10 cellular contexts compared by ENCODE assay signal in the genomic region with DNA sequence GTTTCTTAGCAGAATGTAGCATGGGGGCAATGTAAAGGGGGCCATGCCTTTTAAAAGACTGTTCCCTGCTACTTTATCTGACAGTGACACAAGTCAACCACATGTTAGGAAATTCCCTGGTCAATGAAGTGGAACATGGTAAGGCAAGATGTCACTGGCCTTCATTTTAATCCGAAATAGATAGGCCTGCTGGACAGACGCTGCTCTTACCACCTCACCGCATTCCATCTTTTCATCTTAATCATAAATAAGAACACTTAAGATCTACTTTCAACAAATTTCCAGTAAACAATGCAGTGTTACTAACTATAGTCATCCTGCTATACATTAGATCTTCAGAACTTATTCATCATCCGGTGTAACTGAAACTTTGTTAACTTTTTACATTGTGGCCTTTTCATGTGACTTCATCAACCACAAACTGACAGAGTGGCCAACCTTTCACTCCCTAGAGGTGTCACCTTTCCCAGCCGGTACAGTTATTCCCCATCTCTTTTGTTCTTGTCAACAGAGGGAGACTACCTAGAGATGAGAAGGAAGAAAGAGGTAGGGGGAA. TPM values are rescaled to one million over a fixed set of nuclear protein-coding genes. Genes with fewer than 3 reads are reported as not detected.
DNase-seq lines count a peak whose midpoint lies in the region; ATAC-seq, FAIRE-seq and TF ChIP-seq lines count a peak whose summit lies in the region.
"Had no signal": no experiment of that assay in that cellular context is flagged by ENCODE, and none has a peak within 500 bp of the region (broad histone marks: within the 10 kb centered on the region; RNA-seq: fewer than 3 reads in every experiment).

No MANE protein-coding gene starts in this region.

- H3K27ac Mint-ChIP-seq in activated B cell treated with CpG ODN at 0.5 μM for 24 hours: peak overlapping the region; percentile 33

- no peaks in the 10 kb centered on the region for H3K9me3 ChIP-seq in HepG2 (ENCODE audit: low read length)
- H3K9me3 ChIP-seq: uterus had no signal

- H3K27me3 Mint-ChIP-seq in activated B cell treated with CpG ODN at 0.5 μM for 24 hours: peaks cover 2% of the 10 kb centered on the region

- no peak overlapping the region for H2AFZ ChIP-seq in HepG2 (ENCODE audit: low read length)

- no peak overlapping the region for H3K4me3 ChIP-seq in HepG2 (replicated peaks in 1 of 3; ENCODE audit: insufficient read depth in 1 of 3, low read depth in 2 of 3, low read length in 3 of 3)
- H3K4me3 ChIP-seq: uterus had no signal

- peaks cover 29% of the 10 kb centered on the region for H3K4me1 ChIP-seq in HepG2 (ENCODE audit: insufficient read depth, low read length)
- H3K4me1 ChIP-seq: uterus had no signal

- in situ Hi-C loops in HepG2 (cut with HindIII; ENCODE audit: extremely low pct_ligation_motif_present, low pct_unique_long_range_greater_than_20kb): no loop called here

- WGBS in HepG2 (ENCODE audit: low lambda C conversion rate): 47% methylated on average over 5 of the region's 5 CpGs

- POLR2A ChIA-PET in activated B cell treated with CpG ODN at 0.5 μM for 24 hours (lab: Charles Lee) (no interaction called here), HepG2 (lab: Yijun Ruan, JAX) (no interaction called here)

- intact Hi-C loops in activated B cell treated with CpG ODN at 0.5 μM for 24 hours (cut with micrococcal nuclease): no loop called here
- intact Hi-C loops in HepG2 (cut with micrococcal nuclease; ENCODE audit: unreplicated experiment): no loop called here

- no peaks in the 10 kb centered on the region for H3K79me2 ChIP-seq in HepG2 (ENCODE audit: insufficient read depth, low read length)

- DNase-seq in A172 (ENCODE audit: low spot score) (peak; percentile 72), activated B cell treated with CpG ODN at 0.5 μM for 24 hours (no peak), HepG2 (ENCODE audit: low spot score) (no peak), putamen (ENCODE audit: low spot score) (no peak), NCI-H345 (lab: John Stamatoyannopoulos, UW) (no peak), NCI-H2227 treated with DMSO at 0.1 percent for 48 hours (lab: John Stamatoyannopoulos, UW) (no peak)
- DNase-seq: uterus had no signal

- no peaks in the 10 kb centered on the region for H3K27me3 ChIP-seq in HepG2 (ENCODE audit: control insufficient read depth in 1 of 2, insufficient read depth in 2 of 2, low read length in 2 of 2)
- H3K27me3 ChIP-seq: uterus had no signal

- H3K4me2 ChIP-seq in HepG2 (ENCODE audit: low read depth, low read length): no peak overlapping the region

- H3K9ac ChIP-seq in HepG2 (ENCODE audit: insufficient read depth, low read depth, low read length): no peak overlapping the region

- no peak overlapping the region for H3K27ac ChIP-seq in HepG2 (ENCODE audit: extremely low read length, insufficient read depth, low read length)
- H3K27ac ChIP-seq: uterus had no signal

- TF ChIP-seq EP300 in HepG2 (IDR thresholded peaks at IDR 0.05; ENCODE audit: low read depth in 2 of 2, low read length in 2 of 2) (no peak), HepG2 (CRISPR knock-in tag; IDR thresholded peaks at IDR 0.05; ENCODE audit: borderline replicate concordance) (no peak)

- peak overlapping the region; percentile 4 for H3K4me3 Mint-ChIP-seq in activated B cell treated with CpG ODN at 0.5 μM for 24 hours

- no peaks in the 10 kb centered on the region for H3K36me3 Mint-ChIP-seq in activated B cell treated with CpG ODN at 0.5 μM for 24 hours (ENCODE audit: low read depth)

- TF ChIP-seq CTCF in activated B cell treated with CpG ODN at 0.5 μM for 24 hours (IDR thresholded peaks at IDR 0.05) (no peak), HepG2 (CRISPR knock-in tag; IDR thresholded peaks at IDR 0.05) (no peak)

- no peak for TF ChIP-seq POLR2A in HepG2 (IDR thresholded peaks at IDR 0.05; ENCODE audit: insufficient read depth in 1 of 2, low read depth in 2 of 2, low read length in 2 of 2)

- no peaks in the 10 kb centered on the region for H3K9me3 Mint-ChIP-seq in activated B cell treated with CpG ODN at 0.5 μM for 24 hours

- CTCF ChIA-PET in activated B cell treated with CpG ODN at 0.5 μM for 24 hours (lab: Charles Lee) (interaction anchor here (1.1 kb wide), 1 partner anchor 10 kb away, joined by 3 read pairs; no protein-coding TSS in a partner anchor), HepG2 (lab: Yijun Ruan, JAX; ENCODE audit: low intra/inter-chr PET ratio, low total read pairs) (no interaction called here)

- FAIRE-seq in HepG2 (lab: Jason Lieb, UNC): no peak

- BruUV-seq in HepG2 (replicated peaks; lab: Mats Ljungman, UMichigan): no TSS peak

- H3K4me1 Mint-ChIP-seq in activated B cell treated with CpG ODN at 0.5 μM for 24 hours: peaks cover 12% of the 10 kb centered on the region

- H4K20me1 ChIP-seq in HepG2 (ENCODE audit: insufficient read depth, low read length): no peaks in the 10 kb centered on the region

- TF ChIP-seq RAD21 in HepG2 (CRISPR knock-in tag; IDR thresholded peaks at IDR 0.05): no peak

- peak; percentile 89 for ATAC-seq in GM19023 (IDR thresholded peaks at IDR 0.05; ENCODE audit: unreplicated experiment)
- peak; percentile 94 for ATAC-seq in HG03039 (IDR thresholded peaks at IDR 0.05; ENCODE audit: unreplicated experiment)
- ATAC-seq in activated B cell treated with CpG ODN at 0.5 μM for 24 hours (ENCODE audit: low read depth): peak; percentile 49
- no peak for ATAC-seq in HepG2

- no peaks in the 10 kb centered on the region for H3K36me3 ChIP-seq in HepG2 (replicated peaks in 1 of 2; ENCODE audit: control insufficient read depth in 1 of 2, insufficient read depth in 2 of 2, low read length in 2 of 2)
- H3K36me3 ChIP-seq: uterus had no signal

TF ChIP-seq in HepG2, 621 proteins besides CTCF, POLR2A, EP300 and RAD21 (continues in another document):
- no peak for TF ChIP-seq KAT2B (IDR thresholded peaks at IDR 0.05; ENCODE audit: borderline replicate concordance, low read depth, low read length)
- TF ChIP-seq KDM2A (CRISPR knock-in tag; IDR thresholded peaks at IDR 0.05; ENCODE audit: borderline replicate concordance, low read depth): no peak
- TF ChIP-seq, protein P1, sequence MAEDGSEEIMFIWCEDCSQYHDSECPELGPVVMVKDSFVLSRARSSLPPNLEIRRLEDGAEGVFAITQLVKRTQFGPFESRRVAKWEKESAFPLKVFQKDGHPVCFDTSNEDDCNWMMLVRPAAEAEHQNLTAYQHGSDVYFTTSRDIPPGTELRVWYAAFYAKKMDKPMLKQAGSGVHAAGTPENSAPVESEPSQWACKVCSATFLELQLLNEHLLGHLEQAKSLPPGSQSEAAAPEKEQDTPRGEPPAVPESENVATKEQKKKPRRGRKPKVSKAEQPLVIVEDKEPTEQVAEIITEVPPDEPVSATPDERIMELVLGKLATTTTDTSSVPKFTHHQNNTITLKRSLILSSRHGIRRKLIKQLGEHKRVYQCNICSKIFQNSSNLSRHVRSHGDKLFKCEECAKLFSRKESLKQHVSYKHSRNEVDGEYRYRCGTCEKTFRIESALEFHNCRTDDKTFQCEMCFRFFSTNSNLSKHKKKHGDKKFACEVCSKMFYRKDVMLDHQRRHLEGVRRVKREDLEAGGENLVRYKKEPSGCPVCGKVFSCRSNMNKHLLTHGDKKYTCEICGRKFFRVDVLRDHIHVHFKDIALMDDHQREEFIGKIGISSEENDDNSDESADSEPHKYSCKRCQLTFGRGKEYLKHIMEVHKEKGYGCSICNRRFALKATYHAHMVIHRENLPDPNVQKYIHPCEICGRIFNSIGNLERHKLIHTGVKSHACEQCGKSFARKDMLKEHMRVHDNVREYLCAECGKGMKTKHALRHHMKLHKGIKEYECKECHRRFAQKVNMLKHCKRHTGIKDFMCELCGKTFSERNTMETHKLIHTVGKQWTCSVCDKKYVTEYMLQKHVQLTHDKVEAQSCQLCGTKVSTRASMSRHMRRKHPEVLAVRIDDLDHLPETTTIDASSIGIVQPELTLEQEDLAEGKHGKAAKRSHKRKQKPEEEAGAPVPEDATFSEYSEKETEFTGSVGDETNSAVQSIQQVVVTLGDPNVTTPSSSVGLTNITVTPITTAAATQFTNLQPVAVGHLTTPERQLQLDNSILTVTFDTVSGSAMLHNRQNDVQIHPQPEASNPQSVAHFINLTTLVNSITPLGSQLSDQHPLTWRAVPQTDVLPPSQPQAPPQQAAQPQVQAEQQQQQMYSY (CRISPR knock-in tag; IDR thresholded peaks at IDR 0.05): no peak
- TF ChIP-seq, protein P2, sequence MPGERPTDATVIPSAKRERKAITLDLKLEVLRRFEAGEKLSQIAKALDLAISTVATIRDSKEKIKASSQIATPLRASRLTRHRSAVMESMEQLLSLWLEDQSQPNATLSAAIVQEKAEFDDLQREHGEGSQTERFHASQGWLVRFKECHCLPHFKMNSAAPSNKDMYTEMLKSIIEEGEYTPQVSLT (CRISPR knock-in tag; IDR thresholded peaks at IDR 0.05; ENCODE audit: borderline replicate concordance, low read depth): no peak
- no peak for TF ChIP-seq XRCC5 (optimal IDR thresholded peaks at IDR 0.05; ENCODE audit: low read length)

RNA-seq across cellular contexts. Expression of a gene that starts 15.6 kb away (rescaled TPM):
- not detected in 2 replicates for total RNA-seq in A172 (2014; rRNA removed; shearing (Covaris generic))
- total RNA-seq in activated B cell treated with CpG ODN at 0.5 μM for 24 hours (not detected in 2 replicates), HepG2 (2016; rRNA removed; fragmentation: Illumina TruSeq; extraction: Trizol) (1.1 and 1.3 TPM in 2 replicates)
- 0.10 TPM in 1 of 2 replicates, not detected in the other for total RNA-seq in HepG2 (2016; cell fraction: cytosol; rRNA removed; fragmentation: Illumina TruSeq; extraction: Trizol; ENCODE audit: low read depth)
- 1.2 and 1.5 TPM in 2 replicates for total RNA-seq in HepG2 (2016; cell fraction: insoluble cytoplasmic fraction; rRNA removed; fragmentation: Illumina TruSeq; extraction: Trizol)
- 0.56 and 0.62 TPM in 2 replicates for total RNA-seq in HepG2 (2016; cell fraction: membrane; rRNA removed; fragmentation: Illumina TruSeq; extraction: Trizol)
- 0.78 and 1.3 TPM in 2 replicates for total RNA-seq in HepG2 (2016; cell fraction: nucleus; rRNA removed; fragmentation: Illumina TruSeq; extraction: Trizol)
- polyA plus RNA-seq in HepG2 (2011; rRNA removed): 2.6 and 4.0 TPM in 2 replicates
- 2.1 and 3.2 TPM in 2 replicates for polyA plus RNA-seq in HepG2 (2011; cell fraction: cytosol; rRNA removed)
- 1.5 and 2.5 TPM in 2 replicates for polyA plus RNA-seq in HepG2 (2011; cell fraction: nucleus; rRNA removed)
- 0.56 and 0.99 TPM in 2 replicates for polyA plus RNA-seq in HepG2 (2012)
- polyA plus RNA-seq in HepG2 (2016; cell fraction: cytosol; fragmentation: Illumina TruSeq; extraction: Trizol; ENCODE audit: low read depth): 0.06 and 0.18 TPM in 2 replicates
- polyA plus RNA-seq in HepG2 (2016; cell fraction: insoluble cytoplasmic fraction; fragmentation: Illumina TruSeq; extraction: Trizol; ENCODE audit: low read depth): 1.1 and 1.6 TPM in 2 replicates
- polyA plus RNA-seq in HepG2 (2016; cell fraction: membrane; fragmentation: Illumina TruSeq; extraction: Trizol; ENCODE audit: low read depth): 0.07 and 0.22 TPM in 2 replicates
- polyA plus RNA-seq in HepG2 (2016; cell fraction: nucleus; fragmentation: Illumina TruSeq; extraction: Trizol; ENCODE audit: insufficient read depth, low read depth): 0.38 and 0.68 TPM in 2 replicates
- polyA minus RNA-seq in HepG2 (2011; rRNA and poly(A)+ RNA removed; ENCODE audit: low replicate concordance): 0.37 and 10.4 TPM in 2 replicates
- 1.1 and 1.7 TPM in 2 replicates for polyA minus RNA-seq in HepG2 (2011; cell fraction: cytosol; rRNA and poly(A)+ RNA removed)
- polyA minus RNA-seq in HepG2 (2011; cell fraction: nucleus; rRNA and poly(A)+ RNA removed): 4.5 and 6.1 TPM in 2 replicates
- total RNA-seq: lung microvascular endothelial cell had no signal
